In the genomic region with DNA sequence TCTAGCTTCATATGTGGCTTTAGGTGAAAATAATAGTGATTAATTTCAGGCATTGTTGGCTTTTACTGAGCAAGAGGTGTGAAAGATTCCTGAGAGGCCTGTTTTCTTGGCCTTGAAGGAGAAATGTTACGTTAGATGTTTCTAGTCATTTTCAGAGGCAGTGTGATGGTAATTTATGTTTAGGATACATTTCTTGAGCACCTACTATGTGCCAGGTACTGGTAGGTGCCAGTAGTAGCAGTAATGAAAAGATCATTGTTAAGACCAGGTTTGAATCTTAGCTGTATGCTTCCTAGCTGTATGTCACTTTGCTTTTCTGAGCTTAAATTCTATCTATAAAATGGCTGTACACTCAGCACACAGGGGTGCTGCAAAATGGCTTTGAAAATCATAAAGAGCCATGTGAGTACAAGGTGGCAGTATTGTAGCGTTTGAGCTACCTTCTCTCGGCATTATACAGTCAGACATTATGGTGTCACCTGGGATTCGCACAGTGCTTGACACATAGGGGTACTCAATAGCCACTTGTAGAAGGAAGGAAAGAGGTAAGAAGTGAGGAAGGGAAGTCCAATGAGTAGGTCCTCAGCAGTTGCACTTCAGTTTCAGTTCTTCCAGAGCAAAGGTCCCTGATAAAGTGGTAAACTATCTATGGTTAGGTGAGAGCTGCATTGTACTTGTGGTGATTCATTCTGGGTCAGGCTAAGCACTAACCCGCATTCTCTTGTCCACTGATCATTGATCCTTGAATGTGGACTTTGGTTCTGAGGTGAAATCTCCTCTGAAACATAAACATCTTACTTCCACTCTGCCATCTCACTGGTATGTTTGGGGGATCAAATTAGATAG, we compare ENCODE assay signal across 13 cellular contexts.
"Had no signal": no experiment of that assay in that cellular context is flagged by ENCODE, and none has a peak within 500 bp of the region (broad histone marks: within the 10 kb centered on the region; RNA-seq: fewer than 3 reads in every experiment).

No MANE protein-coding gene starts in this region.

- H3K36me3 ChIP-seq: prostate gland, thoracic aorta had no signal

- DNase-seq: activated CD4-positive, alpha-beta T cell treated with anti-CD3 and anti-CD28 coated beads for 1 hour; activated CD4-positive, alpha-beta T cell treated with anti-CD3 and anti-CD28 coated beads, Interleukin-2, amount 50 U/mL, for 48 hours; activated CD8-positive, alpha-beta memory T cell treated with anti-CD3 and anti-CD28 coated beads, Interleukin-2, amount 10 ng/mL, durations not matched to agents 7 days and 5 days; activated effector memory CD4-positive, alpha-beta T cell treated with anti-CD3 and anti-CD28 coated beads, Interleukin-2, amount 50 U/mL, for 16 hours; activated T-cell treated with anti-CD3 and anti-CD28 coated beads, Interleukin-2, amount 50 U/mL, for 24 hours; amygdala; endodermal cell; left ventricle myocardium superior; stimulated activated CD4-positive, alpha-beta T cell treated with anti-CD3 and anti-CD28 coated beads, Interleukin-4, amount 100 ng/mL, for 1 hour; stimulated activated CD8-positive, alpha-beta memory T cell treated with anti-CD3 and anti-CD28 coated beads, Interleukin-4, amount 100 ng/mL, for 48 hours; stimulated activated naive CD8-positive, alpha-beta T cell treated with anti-CD3 and anti-CD28 coated beads, Interleukin-15, amount 100 ng/mL, for 72 hours had no signal

- ATAC-seq: activated CD8-positive, alpha-beta memory T cell treated with anti-CD3 and anti-CD28 coated beads, Interleukin-2, amount 10 ng/mL, durations not matched to agents 7 days and 5 days; left ventricle myocardium superior; stimulated activated naive CD8-positive, alpha-beta T cell treated with anti-CD3 and anti-CD28 coated beads, Interleukin-15, amount 100 ng/mL, for 72 hours had no signal

- H3K4me3 ChIP-seq: prostate gland, thoracic aorta had no signal

- H3K9me3 ChIP-seq: prostate gland, thoracic aorta had no signal

- H3K4me1 ChIP-seq: prostate gland had no signal

- H3K27ac ChIP-seq: prostate gland, thoracic aorta had no signal
